ENCODE assay signal across 20 cellular contexts in the genomic region with DNA sequence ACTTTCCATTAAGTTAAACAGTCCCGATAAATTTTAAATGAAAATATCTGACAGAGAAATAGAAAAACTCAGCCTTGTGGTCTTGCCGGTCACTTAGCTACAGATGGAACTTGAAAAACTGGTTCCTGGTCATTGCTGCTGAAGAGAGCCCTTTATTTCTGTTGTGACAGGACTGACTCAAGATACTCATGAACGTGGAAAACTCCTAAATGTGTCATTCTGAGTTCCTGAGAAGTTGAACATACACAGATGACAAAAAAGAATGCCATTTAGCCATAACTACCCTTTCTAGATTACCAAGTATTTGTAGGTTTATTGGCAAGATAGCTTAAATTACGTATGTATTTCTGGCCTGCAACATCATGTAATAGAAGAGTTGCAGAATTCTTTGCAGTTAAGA.
DNase-seq lines count a peak whose midpoint lies in the region; ATAC-seq and TF ChIP-seq lines count a peak whose summit lies in the region.
"Had no signal": no experiment of that assay in that cellular context is flagged by ENCODE, and none has a peak within 500 bp of the region (broad histone marks: within the 10 kb centered on the region; RNA-seq: fewer than 3 reads in every experiment).

No MANE protein-coding gene starts in this region.

- no peak for TF ChIP-seq CTCF in SK-N-SH (IDR thresholded peaks at IDR 0.05)

- no peak overlapping the region for H3K4me3 ChIP-seq in SK-N-SH (ENCODE audit: low read depth in 2 of 2, low read length in 1 of 2)
- H3K4me3 ChIP-seq: dorsolateral prefrontal cortex, testis had no signal

- no peak overlapping the region for H3K27ac Mint-ChIP-seq in stimulated activated effector memory CD8-positive, alpha-beta T cell treated with anti-CD3 and anti-CD28 coated beads, Interleukin-12 subunit alpha, Interleukin-12 subunit beta, amount 100 ng/mL, for 72 hours
- H3K27ac Mint-ChIP-seq: activated CD4-positive, alpha-beta T cell treated with anti-CD3 and anti-CD28 coated beads, Interleukin-2, amount 10 ng/mL, durations not matched to agents 7 days and 5 days; activated naive CD8-positive, alpha-beta T cell; brain had no signal

- peaks cover 12 to 78% of the 10 kb centered on the region in 2 experiments for H3K36me3 ChIP-seq in SK-N-SH (replicated peaks in 1 of 2; ENCODE audit: control insufficient read depth in 1 of 2, insufficient read depth in 2 of 2, low read length in 1 of 2)

- H3K9me3 Mint-ChIP-seq in stimulated activated effector memory CD8-positive, alpha-beta T cell treated with anti-CD3 and anti-CD28 coated beads, Interleukin-12 subunit alpha, Interleukin-12 subunit beta, amount 100 ng/mL, for 72 hours, result no peaks in the 10 kb centered on the region
- H3K9me3 Mint-ChIP-seq: activated CD4-positive, alpha-beta T cell treated with anti-CD3 and anti-CD28 coated beads, Interleukin-2, amount 10 ng/mL, durations not matched to agents 7 days and 5 days; brain had no signal

- no peaks in the 10 kb centered on the region for H3K9me3 ChIP-seq in SK-N-SH
- H3K9me3 ChIP-seq: testis had no signal

- POLR2A ChIA-PET in SK-N-SH (lab: Yijun Ruan, JAX), result no interaction called here

- H3K4me1 Mint-ChIP-seq in stimulated activated effector memory CD8-positive, alpha-beta T cell treated with anti-CD3 and anti-CD28 coated beads, Interleukin-12 subunit alpha, Interleukin-12 subunit beta, amount 100 ng/mL, for 72 hours, result no peaks in the 10 kb centered on the region
- H3K4me1 Mint-ChIP-seq: activated CD4-positive, alpha-beta T cell treated with anti-CD3 and anti-CD28 coated beads, Interleukin-2, amount 10 ng/mL, durations not matched to agents 7 days and 5 days had no signal

- H3K27me3 ChIP-seq in SK-N-SH (ENCODE audit: insufficient read depth), result no peaks in the 10 kb centered on the region
- H3K27me3 ChIP-seq: testis had no signal

- H3K9ac ChIP-seq in SK-N-SH, result no peak overlapping the region

- H3K4me3 Mint-ChIP-seq in stimulated activated effector memory CD8-positive, alpha-beta T cell treated with anti-CD3 and anti-CD28 coated beads, Interleukin-12 subunit alpha, Interleukin-12 subunit beta, amount 100 ng/mL, for 72 hours, result no peak overlapping the region
- H3K4me3 Mint-ChIP-seq: activated CD4-positive, alpha-beta T cell treated with anti-CD3 and anti-CD28 coated beads, Interleukin-2, amount 10 ng/mL, durations not matched to agents 7 days and 5 days; activated naive CD8-positive, alpha-beta T cell; brain had no signal

- DNase-seq in SIG-M5 treated with dmso at 0.1 percent for 504 hours (lab: John Stamatoyannopoulos, UW; ENCODE audit: unreplicated experiment), result peak; percentile 50
- DNase-seq in SIG-M5 (lab: John Stamatoyannopoulos, UW), result no peak
- no peak for DNase-seq in SK-N-SH
- DNase-seq in left kidney (ENCODE audit: low read depth, low spot score), result peak; percentile 69
- DNase-seq in NCI-H2107 treated with DMSO at 0.1 percent for 48 hours (lab: John Stamatoyannopoulos, UW; ENCODE audit: unreplicated experiment), result no peak
- DNase-seq in stimulated activated effector memory CD8-positive, alpha-beta T cell treated with anti-CD3 and anti-CD28 coated beads, Interleukin-12 subunit alpha, Interleukin-12 subunit beta, amount 100 ng/mL, for 72 hours (ENCODE audit: low spot score in 2 of 2), result no peak
- DNase-seq in glomerular visceral epithelial cell (ENCODE audit: extremely low spot score), result no peak
- DNase-seq: 8988T; activated CD4-positive, alpha-beta T cell treated with anti-CD3 and anti-CD28 coated beads, Interleukin-2, amount 10 ng/mL, durations not matched to agents 7 days and 5 days; DMS79 treated with DMSO at 0.1 percent for 48 hours; dorsolateral prefrontal cortex; hippocampal formation; NCI-H1417 treated with DMSO at 0.1 percent for 48 hours; stimulated activated CD4-positive, alpha-beta T cell treated with anti-CD3 and anti-CD28 coated beads, Interleukin-4, amount 100 ng/mL, for 24 hours; stimulated activated CD8-positive, alpha-beta memory T cell treated with anti-CD3 and anti-CD28 coated beads, Interleukin-4, amount 100 ng/mL, for 48 hours; testis had no signal

- no peak for TF ChIP-seq RAD21 in SK-N-SH (IDR thresholded peaks at IDR 0.05; ENCODE audit: low read length)

- no peak for ATAC-seq in stimulated activated effector memory CD8-positive, alpha-beta T cell treated with anti-CD3 and anti-CD28 coated beads, Interleukin-12 subunit alpha, Interleukin-12 subunit beta, amount 100 ng/mL, for 72 hours
- no peak for ATAC-seq in HG03520 (IDR thresholded peaks at IDR 0.05; ENCODE audit: unreplicated experiment)

- peaks cover 71% of the 10 kb centered on the region for H3F3A ChIP-seq in SK-N-SH (replicated peaks; ENCODE audit: insufficient read depth)

- no peak for TF ChIP-seq EP300 in SK-N-SH (IDR thresholded peaks at IDR 0.05; ENCODE audit: borderline replicate concordance in 1 of 2, low read depth in 1 of 2, low read length in 1 of 2)

- 34% methylated on average over 4 of the region's 4 CpGs for WGBS in SK-N-SH (ENCODE audit: low lambda C conversion rate)

- no peaks in the 10 kb centered on the region for H3K36me3 Mint-ChIP-seq in stimulated activated effector memory CD8-positive, alpha-beta T cell treated with anti-CD3 and anti-CD28 coated beads, Interleukin-12 subunit alpha, Interleukin-12 subunit beta, amount 100 ng/mL, for 72 hours
- H3K36me3 Mint-ChIP-seq: activated naive CD8-positive, alpha-beta T cell; brain had no signal

- peaks cover 58% of the 10 kb centered on the region for H4K20me1 ChIP-seq in SK-N-SH (ENCODE audit: insufficient read depth)

- H3K27ac ChIP-seq in SK-N-SH (ENCODE audit: low read depth in 2 of 2, low read length in 1 of 2), result peak overlapping the region; percentile 77 to 79
- H3K27ac ChIP-seq: C4-2B, dorsolateral prefrontal cortex, testis had no signal

- H3K9me2 ChIP-seq in SK-N-SH, result no peaks in the 10 kb centered on the region

- peaks cover 0 to 82% of the 10 kb centered on the region in 2 experiments for H3K4me1 ChIP-seq in SK-N-SH (ENCODE audit: control insufficient read depth in 1 of 2, insufficient read depth in 2 of 2, low read depth in 1 of 2, low read length in 1 of 2)
- H3K4me1 ChIP-seq: testis had no signal

- no peak overlapping the region for H2AFZ ChIP-seq in SK-N-SH (ENCODE audit: low read depth)

- H3K79me2 ChIP-seq in SK-N-SH (ENCODE audit: insufficient read depth), result peaks cover 92% of the 10 kb centered on the region

- 0 out of 2 replicates have a peak overlapping the region, but pooled peaks have one; percentile 25 for H3K4me2 ChIP-seq in SK-N-SH

- CTCF ChIA-PET in SK-N-SH (lab: Yijun Ruan, JAX), result interaction anchor here (0.6 to 1.0 kb wide), 2 partner anchors 27 to 533 kb away, joined by 3 read pairs; no protein-coding TSS in a partner anchor

TF ChIP-seq in SK-N-SH, 30 proteins besides CTCF, POLR2A, EP300 and RAD21:
- TF ChIP-seq MXI1 (IDR thresholded peaks at IDR 0.05; ENCODE audit: low read depth, low read length) (no peak), TCF12 (IDR thresholded peaks at IDR 0.05) (peak; percentile 61)
- TF ChIP-seq, protein P1, sequence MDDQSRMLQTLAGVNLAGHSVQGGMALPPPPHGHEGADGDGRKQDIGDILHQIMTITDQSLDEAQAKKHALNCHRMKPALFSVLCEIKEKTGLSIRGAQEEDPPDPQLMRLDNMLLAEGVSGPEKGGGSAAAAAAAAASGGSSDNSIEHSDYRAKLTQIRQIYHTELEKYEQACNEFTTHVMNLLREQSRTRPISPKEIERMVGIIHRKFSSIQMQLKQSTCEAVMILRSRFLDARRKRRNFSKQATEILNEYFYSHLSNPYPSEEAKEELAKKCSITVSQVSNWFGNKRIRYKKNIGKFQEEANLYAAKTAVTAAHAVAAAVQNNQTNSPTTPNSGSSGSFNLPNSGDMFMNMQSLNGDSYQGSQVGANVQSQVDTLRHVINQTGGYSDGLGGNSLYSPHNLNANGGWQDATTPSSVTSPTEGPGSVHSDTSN (IDR thresholded peaks at IDR 0.05), result peak; percentile 61

Comparison
In these comparisons a context has a peak if more than half of its experiments do, and no peak if none do; other contexts are left out.
1. DNase-seq: peak in SIG-M5 treated with dmso at 0.1 percent for 504 hours (single experiment) and left kidney (single experiment); none in SIG-M5 (single experiment), SK-N-SH (single experiment), NCI-H2107 treated with DMSO at 0.1 percent for 48 hours (single experiment), stimulated activated effector memory CD8-positive, alpha-beta T cell treated with anti-CD3 and anti-CD28 coated beads, Interleukin-12 subunit alpha, Interleukin-12 subunit beta, amount 100 ng/mL, for 72 hours (0 of 2) and glomerular visceral epithelial cell (single experiment).